8 cellular contexts compared by ENCODE assay signal in genomic region chr10:28988980-28989379, GRCh38.
"Had no signal": no experiment of that assay in that cellular context is flagged by ENCODE, and none has a peak within 500 bp of the region (broad histone marks: within the 10 kb centered on the region; RNA-seq: fewer than 3 reads in every experiment).

No MANE protein-coding gene starts in this region.

- FAIRE-seq: G401.6, GM12878, GM12891, GM12892, GM18507, GM19239 had no signal

- ATAC-seq: GM12878 had no signal

- DNase-seq: GDM1, GF-D8 had no signal

- H3K4me3 ChIP-seq: GM12878 had no signal
